ENCODE assay signal across 24 cellular contexts in the genomic region with DNA sequence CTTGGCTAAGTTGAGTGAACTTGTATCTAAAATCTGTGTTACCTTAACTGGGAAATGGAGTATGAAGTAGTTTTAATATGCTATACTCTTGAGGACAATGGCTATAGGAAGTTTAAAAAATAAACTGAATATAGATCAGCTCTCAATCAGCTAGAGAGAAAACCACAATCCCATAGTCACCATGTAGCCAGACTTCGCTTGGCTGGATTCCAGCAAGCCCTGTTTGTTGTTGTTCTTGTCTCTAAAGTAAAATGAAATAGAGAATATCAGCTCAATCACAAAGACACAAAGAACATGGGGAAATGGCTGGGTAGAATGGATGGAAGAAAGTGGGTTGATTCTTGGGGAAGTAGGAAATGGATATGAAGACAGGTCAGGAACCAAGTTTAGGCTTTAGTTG.
"Had no signal": no experiment of that assay in that cellular context is flagged by ENCODE, and none has a peak within 500 bp of the region (broad histone marks: within the 10 kb centered on the region; RNA-seq: fewer than 3 reads in every experiment).

No MANE protein-coding gene starts in this region.

- DNase-seq: activated CD4-positive, alpha-beta memory T cell treated with anti-CD3 and anti-CD28 coated beads, Interleukin-2, amount 10 ng/mL, durations not matched to agents 7 days and 5 days; activated CD4-positive, alpha-beta T cell treated with anti-CD3 and anti-CD28 coated beads for 1 hour; activated CD4-positive, alpha-beta T cell treated with anti-CD3 and anti-CD28 coated beads, Interleukin-2, amount 10 ng/mL, durations not matched to agents 7 days and 5 days; activated CD8-positive, alpha-beta memory T cell treated with anti-CD3 and anti-CD28 coated beads, Interleukin-2, amount 50 U/mL, for 48 hours; activated gamma-delta T cell; activated naive CD4-positive, alpha-beta T cell treated with anti-CD3 and anti-CD28 coated beads, Interleukin-2, amount 10 ng/mL, durations not matched to agents 7 days and 5 days; activated naive CD8-positive, alpha-beta T cell treated with anti-CD3 and anti-CD28 coated beads, Interleukin-2, amount 10 ng/mL, durations not matched to agents 7 days and 5 days; activated T-cell treated with anti-CD3 and anti-CD28 coated beads, Interleukin-2, amount 50 U/mL, for 24 hours; caudate nucleus; effector CD4-positive, alpha-beta T cell; esophagus squamous epithelium; foreskin melanocyte; heart right ventricle; naive B cell; nephron progenitor cell; ovary; right lobe of liver; stimulated activated CD4-positive, alpha-beta T cell treated with anti-CD3 and anti-CD28 coated beads, Interleukin-2, amount 100 ng/mL, for 48 hours; stimulated activated naive CD8-positive, alpha-beta T cell treated with anti-CD3 and anti-CD28 coated beads, Interleukin-15, Interleukin-2, amounts not matched to agents 100 U/mL and 50 U/mL, for 24 hours; T-helper 9 cell; testis had no signal

- H3K9me3 Mint-ChIP-seq: activated CD4-positive, alpha-beta memory T cell treated with anti-CD3 and anti-CD28 coated beads, Interleukin-2, amount 10 ng/mL, durations not matched to agents 7 days and 5 days; activated CD4-positive, alpha-beta T cell treated with anti-CD3 and anti-CD28 coated beads, Interleukin-2, amount 10 ng/mL, durations not matched to agents 7 days and 5 days; activated naive CD4-positive, alpha-beta T cell treated with anti-CD3 and anti-CD28 coated beads, Interleukin-2, amount 10 ng/mL, durations not matched to agents 7 days and 5 days; activated naive CD8-positive, alpha-beta T cell treated with anti-CD3 and anti-CD28 coated beads, Interleukin-2, amount 10 ng/mL, durations not matched to agents 7 days and 5 days; activated T-cell treated with anti-CD3 and anti-CD28 coated beads, Interleukin-2, amount 50 U/mL, for 24 hours; mesothelial cell of epicardium; naive B cell; nephron progenitor cell; WTC11 had no signal

- ATAC-seq: stimulated activated naive CD8-positive, alpha-beta T cell treated with anti-CD3 and anti-CD28 coated beads, Interleukin-15, Interleukin-2, amounts not matched to agents 100 U/mL and 50 U/mL, for 24 hours; WTC11 had no signal

- H3K27me3 Mint-ChIP-seq: activated CD4-positive, alpha-beta memory T cell treated with anti-CD3 and anti-CD28 coated beads, Interleukin-2, amount 10 ng/mL, durations not matched to agents 7 days and 5 days; activated CD4-positive, alpha-beta T cell treated with anti-CD3 and anti-CD28 coated beads, Interleukin-2, amount 10 ng/mL, durations not matched to agents 7 days and 5 days; activated naive CD4-positive, alpha-beta T cell treated with anti-CD3 and anti-CD28 coated beads, Interleukin-2, amount 10 ng/mL, durations not matched to agents 7 days and 5 days; activated naive CD8-positive, alpha-beta T cell treated with anti-CD3 and anti-CD28 coated beads, Interleukin-2, amount 10 ng/mL, durations not matched to agents 7 days and 5 days; activated T-cell treated with anti-CD3 and anti-CD28 coated beads, Interleukin-2, amount 50 U/mL, for 24 hours; naive B cell; progenitor cell of endocrine pancreas had no signal

- H3K27ac Mint-ChIP-seq: activated CD4-positive, alpha-beta memory T cell treated with anti-CD3 and anti-CD28 coated beads, Interleukin-2, amount 10 ng/mL, durations not matched to agents 7 days and 5 days; activated CD4-positive, alpha-beta T cell treated with anti-CD3 and anti-CD28 coated beads, Interleukin-2, amount 10 ng/mL, durations not matched to agents 7 days and 5 days; activated naive CD4-positive, alpha-beta T cell treated with anti-CD3 and anti-CD28 coated beads, Interleukin-2, amount 10 ng/mL, durations not matched to agents 7 days and 5 days; activated naive CD8-positive, alpha-beta T cell treated with anti-CD3 and anti-CD28 coated beads, Interleukin-2, amount 10 ng/mL, durations not matched to agents 7 days and 5 days; activated T-cell treated with anti-CD3 and anti-CD28 coated beads, Interleukin-2, amount 50 U/mL, for 24 hours; mesothelial cell of epicardium; progenitor cell of endocrine pancreas had no signal

- H3K36me3 Mint-ChIP-seq: activated naive CD4-positive, alpha-beta T cell treated with anti-CD3 and anti-CD28 coated beads, Interleukin-2, amount 10 ng/mL, durations not matched to agents 7 days and 5 days; activated naive CD8-positive, alpha-beta T cell treated with anti-CD3 and anti-CD28 coated beads, Interleukin-2, amount 10 ng/mL, durations not matched to agents 7 days and 5 days had no signal

- H3K4me3 Mint-ChIP-seq: activated CD4-positive, alpha-beta memory T cell treated with anti-CD3 and anti-CD28 coated beads, Interleukin-2, amount 10 ng/mL, durations not matched to agents 7 days and 5 days; activated CD4-positive, alpha-beta T cell treated with anti-CD3 and anti-CD28 coated beads, Interleukin-2, amount 10 ng/mL, durations not matched to agents 7 days and 5 days; activated naive CD4-positive, alpha-beta T cell treated with anti-CD3 and anti-CD28 coated beads, Interleukin-2, amount 10 ng/mL, durations not matched to agents 7 days and 5 days; activated naive CD8-positive, alpha-beta T cell treated with anti-CD3 and anti-CD28 coated beads, Interleukin-2, amount 10 ng/mL, durations not matched to agents 7 days and 5 days; activated T-cell treated with anti-CD3 and anti-CD28 coated beads, Interleukin-2, amount 50 U/mL, for 24 hours; mesothelial cell of epicardium; naive B cell; nephron progenitor cell; WTC11 had no signal
